ENCODE assay signal across 1 cellular context in the genomic region with DNA sequence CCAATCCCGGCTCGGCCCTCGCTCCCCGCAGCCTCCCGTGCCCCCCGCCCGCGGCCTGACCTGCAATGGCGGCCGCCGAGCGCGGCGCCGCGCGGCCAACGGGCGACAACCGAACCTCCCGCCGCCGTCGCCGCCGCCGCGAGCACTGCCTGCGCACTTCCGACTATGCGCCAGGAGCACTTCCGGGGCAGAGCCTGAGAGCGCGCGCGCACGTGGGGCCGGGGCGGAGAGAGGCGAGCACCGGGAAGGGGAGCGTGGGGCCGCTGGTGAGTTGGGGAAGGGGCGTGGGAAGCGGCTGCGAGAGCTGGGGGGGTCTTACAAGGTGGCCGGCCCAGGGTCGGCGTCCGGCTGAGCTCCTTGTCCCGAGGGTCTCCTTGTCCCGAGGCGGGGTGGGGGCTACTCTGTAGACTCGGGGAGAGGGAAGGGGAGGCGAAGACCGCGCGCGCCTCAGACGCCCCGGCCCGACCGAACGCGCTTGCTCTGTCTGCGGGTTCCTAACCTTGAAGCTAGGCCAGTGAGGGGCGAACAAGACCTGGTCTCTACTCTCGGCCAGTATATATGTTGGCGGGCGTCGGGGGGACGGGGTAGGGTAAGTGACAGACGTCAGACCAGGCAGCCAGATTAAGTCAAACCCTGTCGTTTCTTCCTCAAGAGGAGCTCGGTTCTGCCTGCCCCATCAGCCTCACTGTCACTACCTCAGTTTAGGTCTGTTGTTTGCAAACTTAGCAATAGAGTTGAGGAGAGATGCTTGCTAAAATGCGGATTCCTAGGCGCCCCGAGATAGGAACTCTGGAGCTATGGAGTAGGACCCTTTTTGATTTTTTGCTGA.
TF ChIP-seq lines count a peak whose summit lies in the region.

A gene with protein sequence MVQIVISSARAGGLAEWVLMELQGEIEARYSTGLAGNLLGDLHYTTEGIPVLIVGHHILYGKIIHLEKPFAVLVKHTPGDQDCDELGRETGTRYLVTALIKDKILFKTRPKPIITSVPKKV (minus strand): TSS at position 165 of the 829 bp plus-strand sequence. CDS start 11,130 bp downstream, outside the sequence.
A gene (plus strand): TSS at position 226 of the 829 bp plus-strand sequence. CDS start 811 bp downstream, outside the sequence.

TF ChIP-seq in HepG2, 621 proteins besides CTCF, POLR2A, EP300 and RAD21 (continued from another document and continues in another):
- TF ChIP-seq, protein P1, sequence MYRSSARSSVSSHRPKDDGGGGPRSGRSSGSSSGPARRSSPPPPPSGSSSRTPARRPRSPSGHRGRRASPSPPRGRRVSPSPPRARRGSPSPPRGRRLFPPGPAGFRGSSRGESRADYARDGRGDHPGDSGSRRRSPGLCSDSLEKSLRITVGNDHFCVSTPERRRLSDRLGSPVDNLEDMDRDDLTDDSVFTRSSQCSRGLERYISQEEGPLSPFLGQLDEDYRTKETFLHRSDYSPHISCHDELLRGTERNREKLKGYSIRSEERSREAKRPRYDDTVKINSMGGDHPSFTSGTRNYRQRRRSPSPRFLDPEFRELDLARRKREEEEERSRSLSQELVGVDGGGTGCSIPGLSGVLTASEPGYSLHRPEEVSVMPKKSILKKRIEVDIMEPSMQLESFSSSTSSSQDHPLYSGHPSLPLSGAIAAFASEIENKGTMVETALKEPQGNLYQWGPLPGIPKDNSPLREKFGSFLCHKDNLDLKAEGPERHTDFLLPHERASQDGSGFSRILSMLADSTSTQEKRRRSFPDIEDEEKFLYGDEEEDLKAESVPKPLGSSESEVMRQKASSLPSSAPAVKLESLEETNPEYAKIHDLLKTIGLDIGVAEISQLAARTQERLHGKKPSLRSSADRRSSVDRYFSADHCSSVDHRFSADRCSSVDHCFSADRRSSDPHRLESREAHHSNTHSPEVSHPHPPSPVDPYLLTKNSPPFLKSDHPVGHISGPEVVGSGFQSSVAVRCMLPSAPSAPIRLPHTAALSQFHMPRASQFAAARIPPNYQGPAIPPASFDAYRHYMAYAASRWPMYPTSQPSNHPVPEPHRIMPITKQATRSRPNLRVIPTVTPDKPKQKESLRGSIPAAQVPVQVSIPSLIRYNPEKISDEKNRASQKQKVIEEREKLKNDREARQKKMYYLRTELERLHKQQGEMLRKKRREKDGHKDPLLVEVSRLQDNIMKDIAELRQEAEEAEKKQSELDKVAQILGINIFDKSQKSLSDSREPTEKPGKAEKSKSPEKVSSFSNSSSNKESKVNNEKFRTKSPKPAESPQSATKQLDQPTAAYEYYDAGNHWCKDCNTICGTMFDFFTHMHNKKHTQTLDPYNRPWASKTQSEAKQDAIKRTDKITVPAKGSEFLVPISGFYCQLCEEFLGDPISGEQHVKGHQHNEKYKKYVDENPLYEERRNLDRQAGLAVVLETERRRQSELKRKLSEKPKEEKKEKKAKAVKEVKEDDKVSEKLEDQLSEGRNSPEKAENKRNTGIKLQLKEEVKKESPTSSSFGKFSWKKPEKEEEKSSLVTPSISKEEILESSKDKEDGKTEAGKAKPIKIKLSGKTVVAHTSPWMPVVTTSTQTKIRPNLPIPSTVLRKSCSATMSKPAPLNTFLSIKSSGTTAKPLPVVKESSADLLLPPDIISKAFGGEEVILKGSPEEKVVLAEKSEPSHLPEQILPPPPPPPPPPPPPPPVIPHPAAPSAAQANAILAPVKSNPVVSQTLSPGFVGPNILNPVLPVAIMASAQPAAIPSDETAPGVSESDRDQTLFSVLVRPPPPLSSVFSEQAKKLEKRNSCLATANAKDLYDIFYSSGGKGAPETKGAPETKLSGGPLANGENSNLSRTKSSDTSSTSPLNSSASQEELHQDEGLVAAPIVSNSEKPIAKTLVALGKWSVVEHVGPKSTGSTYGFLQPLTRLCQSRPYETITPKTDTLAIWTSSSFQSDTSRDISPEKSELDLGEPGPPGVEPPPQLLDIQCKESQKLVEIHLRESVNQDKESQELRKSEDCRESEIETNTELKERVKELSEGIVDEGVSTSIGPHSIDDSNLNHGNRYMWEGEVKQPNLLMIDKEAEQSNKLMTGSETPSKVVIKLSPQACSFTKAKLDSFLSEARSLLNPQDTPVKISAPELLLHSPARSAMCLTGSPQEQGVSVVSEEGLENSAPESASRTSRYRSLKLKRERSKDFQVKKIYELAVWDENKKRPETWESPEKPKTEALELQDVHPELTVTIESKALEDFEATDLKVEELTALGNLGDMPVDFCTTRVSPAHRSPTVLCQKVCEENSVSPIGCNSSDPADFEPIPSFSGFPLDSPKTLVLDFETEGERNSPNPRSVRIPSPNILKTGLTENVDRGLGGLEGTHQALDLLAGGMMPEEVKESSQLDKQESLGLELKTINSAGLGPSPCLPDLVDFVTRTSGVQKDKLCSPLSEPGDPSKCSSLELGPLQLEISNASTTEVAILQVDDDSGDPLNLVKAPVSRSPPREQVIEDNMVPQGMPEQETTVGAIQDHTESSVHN (CRISPR knock-in tag; IDR thresholded peaks at IDR 0.05) = peak; percentile 58; the same call in 1 of the 2 replicates
- TF ChIP-seq SMAD1 (CRISPR knock-in tag; IDR thresholded peaks at IDR 0.05; ENCODE audit: borderline replicate concordance, low read depth) (peak; percentile 53; the same call in 1 of the 2 replicates), NR2C2 (CRISPR knock-in tag; IDR thresholded peaks at IDR 0.05; ENCODE audit: borderline replicate concordance) (peak; percentile 99), SRSF4 (IDR thresholded peaks at IDR 0.05; ENCODE audit: low read depth, low read length, poor library complexity, severe bottlenecking) (no peak), ZNF30 (CRISPR knock-in tag; IDR thresholded peaks at IDR 0.05) (no peak), SP1 (IDR thresholded peaks at IDR 0.05) (no peak), SP1 (CRISPR knock-in tag; IDR thresholded peaks at IDR 0.05) (peak; percentile 56; the same call in 1 of the 2 replicates), EEA1 (CRISPR knock-in tag; IDR thresholded peaks at IDR 0.05; ENCODE audit: borderline replicate concordance) (no peak), MBD4 (IDR thresholded peaks at IDR 0.05; ENCODE audit: borderline replicate concordance, low read length) (no peak), RFXAP (CRISPR knock-in tag; IDR thresholded peaks at IDR 0.05; ENCODE audit: borderline replicate concordance) (peak; percentile 71; the same call in 1 of the 2 replicates), SIX1 (CRISPR knock-in tag; IDR thresholded peaks at IDR 0.05; ENCODE audit: borderline replicate concordance) (no peak), NONO (IDR thresholded peaks at IDR 0.05) (no peak), NONO (CRISPR knock-in tag; conservative IDR thresholded peaks at IDR 0.05) (peak; percentile 97), ZIK1 (CRISPR knock-in tag; IDR thresholded peaks at IDR 0.05; ENCODE audit: borderline replicate concordance, low read depth) (peak; percentile 79), ZNF619 (CRISPR knock-in tag; IDR thresholded peaks at IDR 0.05) (no peak; the same call in 1 of the 2 replicates), PAF1 (CRISPR knock-in tag; IDR thresholded peaks at IDR 0.05) (no peak), MYNN (CRISPR knock-in tag; IDR thresholded peaks at IDR 0.05; ENCODE audit: low read depth) (no peak), ZFP36L2 (CRISPR knock-in tag; IDR thresholded peaks at IDR 0.05) (no peak), CREB1 (IDR thresholded peaks at IDR 0.05) (peak; percentile 49; the same call in 1 of the 2 replicates), CREB1 (CRISPR knock-in tag; IDR thresholded peaks at IDR 0.05) (no peak)
- TF ChIP-seq, protein P2, sequence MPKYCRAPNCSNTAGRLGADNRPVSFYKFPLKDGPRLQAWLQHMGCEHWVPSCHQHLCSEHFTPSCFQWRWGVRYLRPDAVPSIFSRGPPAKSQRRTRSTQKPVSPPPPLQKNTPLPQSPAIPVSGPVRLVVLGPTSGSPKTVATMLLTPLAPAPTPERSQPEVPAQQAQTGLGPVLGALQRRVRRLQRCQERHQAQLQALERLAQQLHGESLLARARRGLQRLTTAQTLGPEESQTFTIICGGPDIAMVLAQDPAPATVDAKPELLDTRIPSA (CRISPR knock-in tag; IDR thresholded peaks at IDR 0.05; ENCODE audit: borderline replicate concordance) = no peak
- TF ChIP-seq, protein P3, sequence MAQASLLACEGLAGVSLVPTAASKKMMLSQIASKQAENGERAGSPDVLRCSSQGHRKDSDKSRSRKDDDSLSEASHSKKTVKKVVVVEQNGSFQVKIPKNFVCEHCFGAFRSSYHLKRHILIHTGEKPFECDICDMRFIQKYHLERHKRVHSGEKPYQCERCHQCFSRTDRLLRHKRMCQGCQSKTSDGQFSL (CRISPR knock-in tag; IDR thresholded peaks at IDR 0.05) = no peak
- TF ChIP-seq, protein P4, sequence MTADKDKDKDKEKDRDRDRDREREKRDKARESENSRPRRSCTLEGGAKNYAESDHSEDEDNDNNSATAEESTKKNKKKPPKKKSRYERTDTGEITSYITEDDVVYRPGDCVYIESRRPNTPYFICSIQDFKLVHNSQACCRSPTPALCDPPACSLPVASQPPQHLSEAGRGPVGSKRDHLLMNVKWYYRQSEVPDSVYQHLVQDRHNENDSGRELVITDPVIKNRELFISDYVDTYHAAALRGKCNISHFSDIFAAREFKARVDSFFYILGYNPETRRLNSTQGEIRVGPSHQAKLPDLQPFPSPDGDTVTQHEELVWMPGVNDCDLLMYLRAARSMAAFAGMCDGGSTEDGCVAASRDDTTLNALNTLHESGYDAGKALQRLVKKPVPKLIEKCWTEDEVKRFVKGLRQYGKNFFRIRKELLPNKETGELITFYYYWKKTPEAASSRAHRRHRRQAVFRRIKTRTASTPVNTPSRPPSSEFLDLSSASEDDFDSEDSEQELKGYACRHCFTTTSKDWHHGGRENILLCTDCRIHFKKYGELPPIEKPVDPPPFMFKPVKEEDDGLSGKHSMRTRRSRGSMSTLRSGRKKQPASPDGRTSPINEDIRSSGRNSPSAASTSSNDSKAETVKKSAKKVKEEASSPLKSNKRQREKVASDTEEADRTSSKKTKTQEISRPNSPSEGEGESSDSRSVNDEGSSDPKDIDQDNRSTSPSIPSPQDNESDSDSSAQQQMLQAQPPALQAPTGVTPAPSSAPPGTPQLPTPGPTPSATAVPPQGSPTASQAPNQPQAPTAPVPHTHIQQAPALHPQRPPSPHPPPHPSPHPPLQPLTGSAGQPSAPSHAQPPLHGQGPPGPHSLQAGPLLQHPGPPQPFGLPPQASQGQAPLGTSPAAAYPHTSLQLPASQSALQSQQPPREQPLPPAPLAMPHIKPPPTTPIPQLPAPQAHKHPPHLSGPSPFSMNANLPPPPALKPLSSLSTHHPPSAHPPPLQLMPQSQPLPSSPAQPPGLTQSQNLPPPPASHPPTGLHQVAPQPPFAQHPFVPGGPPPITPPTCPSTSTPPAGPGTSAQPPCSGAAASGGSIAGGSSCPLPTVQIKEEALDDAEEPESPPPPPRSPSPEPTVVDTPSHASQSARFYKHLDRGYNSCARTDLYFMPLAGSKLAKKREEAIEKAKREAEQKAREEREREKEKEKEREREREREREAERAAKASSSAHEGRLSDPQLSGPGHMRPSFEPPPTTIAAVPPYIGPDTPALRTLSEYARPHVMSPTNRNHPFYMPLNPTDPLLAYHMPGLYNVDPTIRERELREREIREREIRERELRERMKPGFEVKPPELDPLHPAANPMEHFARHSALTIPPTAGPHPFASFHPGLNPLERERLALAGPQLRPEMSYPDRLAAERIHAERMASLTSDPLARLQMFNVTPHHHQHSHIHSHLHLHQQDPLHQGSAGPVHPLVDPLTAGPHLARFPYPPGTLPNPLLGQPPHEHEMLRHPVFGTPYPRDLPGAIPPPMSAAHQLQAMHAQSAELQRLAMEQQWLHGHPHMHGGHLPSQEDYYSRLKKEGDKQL (CRISPR knock-in tag; IDR thresholded peaks at IDR 0.05; ENCODE audit: low read depth) = no peak
- TF ChIP-seq, protein P5, sequence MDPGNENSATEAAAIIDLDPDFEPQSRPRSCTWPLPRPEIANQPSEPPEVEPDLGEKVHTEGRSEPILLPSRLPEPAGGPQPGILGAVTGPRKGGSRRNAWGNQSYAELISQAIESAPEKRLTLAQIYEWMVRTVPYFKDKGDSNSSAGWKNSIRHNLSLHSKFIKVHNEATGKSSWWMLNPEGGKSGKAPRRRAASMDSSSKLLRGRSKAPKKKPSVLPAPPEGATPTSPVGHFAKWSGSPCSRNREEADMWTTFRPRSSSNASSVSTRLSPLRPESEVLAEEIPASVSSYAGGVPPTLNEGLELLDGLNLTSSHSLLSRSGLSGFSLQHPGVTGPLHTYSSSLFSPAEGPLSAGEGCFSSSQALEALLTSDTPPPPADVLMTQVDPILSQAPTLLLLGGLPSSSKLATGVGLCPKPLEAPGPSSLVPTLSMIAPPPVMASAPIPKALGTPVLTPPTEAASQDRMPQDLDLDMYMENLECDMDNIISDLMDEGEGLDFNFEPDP (CRISPR knock-in tag; conservative IDR thresholded peaks at IDR 0.05) = 0 out of 2 replicates have a peak, but pooled peaks have one; percentile 67
- TF ChIP-seq, protein P6, sequence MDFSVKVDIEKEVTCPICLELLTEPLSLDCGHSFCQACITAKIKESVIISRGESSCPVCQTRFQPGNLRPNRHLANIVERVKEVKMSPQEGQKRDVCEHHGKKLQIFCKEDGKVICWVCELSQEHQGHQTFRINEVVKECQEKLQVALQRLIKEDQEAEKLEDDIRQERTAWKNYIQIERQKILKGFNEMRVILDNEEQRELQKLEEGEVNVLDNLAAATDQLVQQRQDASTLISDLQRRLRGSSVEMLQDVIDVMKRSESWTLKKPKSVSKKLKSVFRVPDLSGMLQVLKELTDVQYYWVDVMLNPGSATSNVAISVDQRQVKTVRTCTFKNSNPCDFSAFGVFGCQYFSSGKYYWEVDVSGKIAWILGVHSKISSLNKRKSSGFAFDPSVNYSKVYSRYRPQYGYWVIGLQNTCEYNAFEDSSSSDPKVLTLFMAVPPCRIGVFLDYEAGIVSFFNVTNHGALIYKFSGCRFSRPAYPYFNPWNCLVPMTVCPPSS (IDR thresholded peaks at IDR 0.05) = no peak
- TF ChIP-seq, protein P7, sequence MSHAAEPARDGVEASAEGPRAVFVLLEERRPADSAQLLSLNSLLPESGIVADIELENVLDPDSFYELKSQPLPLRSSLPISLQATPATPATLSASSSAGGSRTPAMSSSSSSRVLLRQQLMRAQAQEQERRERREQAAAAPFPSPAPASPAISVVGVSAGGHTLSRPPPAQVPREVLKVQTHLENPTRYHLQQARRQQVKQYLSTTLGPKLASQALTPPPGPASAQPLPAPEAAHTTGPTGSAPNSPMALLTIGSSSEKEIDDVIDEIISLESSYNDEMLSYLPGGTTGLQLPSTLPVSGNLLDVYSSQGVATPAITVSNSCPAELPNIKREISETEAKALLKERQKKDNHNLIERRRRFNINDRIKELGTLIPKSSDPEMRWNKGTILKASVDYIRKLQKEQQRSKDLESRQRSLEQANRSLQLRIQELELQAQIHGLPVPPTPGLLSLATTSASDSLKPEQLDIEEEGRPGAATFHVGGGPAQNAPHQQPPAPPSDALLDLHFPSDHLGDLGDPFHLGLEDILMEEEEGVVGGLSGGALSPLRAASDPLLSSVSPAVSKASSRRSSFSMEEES (CRISPR knock-in tag; IDR thresholded peaks at IDR 0.05) = peak; percentile 49; the same call in 1 of the 2 replicates
- TF ChIP-seq, protein P8, sequence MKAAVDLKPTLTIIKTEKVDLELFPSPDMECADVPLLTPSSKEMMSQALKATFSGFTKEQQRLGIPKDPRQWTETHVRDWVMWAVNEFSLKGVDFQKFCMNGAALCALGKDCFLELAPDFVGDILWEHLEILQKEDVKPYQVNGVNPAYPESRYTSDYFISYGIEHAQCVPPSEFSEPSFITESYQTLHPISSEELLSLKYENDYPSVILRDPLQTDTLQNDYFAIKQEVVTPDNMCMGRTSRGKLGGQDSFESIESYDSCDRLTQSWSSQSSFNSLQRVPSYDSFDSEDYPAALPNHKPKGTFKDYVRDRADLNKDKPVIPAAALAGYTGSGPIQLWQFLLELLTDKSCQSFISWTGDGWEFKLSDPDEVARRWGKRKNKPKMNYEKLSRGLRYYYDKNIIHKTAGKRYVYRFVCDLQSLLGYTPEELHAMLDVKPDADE (CRISPR knock-in tag; IDR thresholded peaks at IDR 0.05) = no peak
